ENCODE assay signal across 26 cellular contexts in the genomic region with DNA sequence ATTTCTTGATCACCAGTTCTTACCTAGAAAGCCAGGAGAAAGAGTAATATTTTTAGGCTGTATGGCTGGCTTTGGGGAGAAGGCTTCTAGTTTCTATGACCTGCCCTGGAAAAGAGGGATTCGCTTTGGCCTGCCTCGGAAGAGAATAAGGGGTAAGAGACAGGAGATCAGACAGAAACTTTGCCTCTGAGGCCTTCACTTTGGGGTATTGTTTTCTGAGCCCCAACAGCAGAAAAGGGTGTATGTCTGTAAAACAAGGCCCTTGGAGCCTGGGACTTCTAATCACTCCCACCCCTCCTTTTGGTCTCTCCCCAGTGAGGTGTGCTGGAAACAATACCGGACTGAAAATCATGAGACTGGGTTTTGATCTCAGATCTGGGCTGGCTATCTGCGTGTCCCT. TPM values are rescaled to one million over a fixed set of nuclear protein-coding genes. Genes with fewer than 3 reads are reported as not detected.
DNase-seq lines count a peak whose midpoint lies in the region; ATAC-seq and TF ChIP-seq lines count a peak whose summit lies in the region.
"Had no signal": no experiment of that assay in that cellular context is flagged by ENCODE, and none has a peak within 500 bp of the region (broad histone marks: within the 10 kb centered on the region; RNA-seq: fewer than 3 reads in every experiment).

No MANE protein-coding gene starts in this region.

- no peak overlapping the region for H2BK15ac ChIP-seq in H9 (ENCODE audit: low read depth, low read length)

- no peak overlapping the region for H2BK5ac ChIP-seq in H9 (ENCODE audit: insufficient read length, low read length)

- no peak overlapping the region for H3K56ac ChIP-seq in H9 (ENCODE audit: insufficient read length, low read depth, low read length)

- no peaks in the 10 kb centered on the region for H3K79me1 ChIP-seq in H9 (ENCODE audit: insufficient read depth, low read depth, low read length, poor library complexity, severe bottlenecking)

- TF ChIP-seq POLR2A in right lobe of liver (IDR thresholded peaks at IDR 0.05), result no peak

- H4K91ac ChIP-seq in H9 (ENCODE audit: insufficient read length, low read depth, low read length), result no peak overlapping the region

- H3K4me2 ChIP-seq in H9 (ENCODE audit: insufficient read depth, insufficient read length, low read length), result no peak overlapping the region

- H3K4me1 ChIP-seq in H9 (ENCODE audit: insufficient read depth, low read length) (peaks cover 13% of the 10 kb centered on the region; the same call in 1 of the 2 replicates), right lobe of liver (peaks cover 0 to 77% (median 37%) of the 10 kb centered on the region in 4 donors)

- no peaks in the 10 kb centered on the region; a peak in 2 of 7 replicates for H3K36me3 Mint-ChIP-seq in H9 (ENCODE audit: insufficient read depth in 1 of 3, low read depth in 3 of 3)
- no peaks in the 10 kb centered on the region for H3K36me3 Mint-ChIP-seq in stimulated activated memory B cell treated with anti-CD40 and anti-IgM and Interleukin-4, amounts not matched to agents 10 μg/mL and 1 μg/mL and 100 μg/mL, for 72 hours

- peaks cover 8% of the 10 kb centered on the region for H3K23me2 ChIP-seq in H9 (ENCODE audit: insufficient read length, low read depth, low read length, poor library complexity, severe bottlenecking)

- H3K4me3 ChIP-seq in right lobe of liver, result no peak overlapping the region
- H3K4me3 ChIP-seq: upper lobe of right lung had no signal

- H3K4me3 Mint-ChIP-seq in H9, result no peak overlapping the region
- no peak overlapping the region for H3K4me3 Mint-ChIP-seq in stimulated activated memory B cell treated with anti-CD40 and anti-IgM and Interleukin-4, amounts not matched to agents 10 μg/mL and 1 μg/mL and 100 μg/mL, for 72 hours
- H3K4me3 Mint-ChIP-seq: activated CD4-positive, alpha-beta T cell treated with anti-CD3 and anti-CD28 coated beads, Interleukin-2, amount 10 ng/mL, durations not matched to agents 24 days and 14 days; HFFc6; T-helper 2 cell treated with Interferon-gamma antibody and Interleukin-4, amounts not matched to agents 5 μg/mL and 100 μg/mL, for 36 hours had no signal

- H3K79me2 ChIP-seq in H9 (ENCODE audit: insufficient read depth, low read length), result no peaks in the 10 kb centered on the region; the same call in 1 of the 2 replicates

- H3K27ac ChIP-seq in H9 (ENCODE audit: insufficient read length, low read depth, low read length) (no peak overlapping the region), cingulate gyrus (ENCODE audit: low read depth, low read length) (peak overlapping the region; percentile 99), right lobe of liver (peak overlapping the region in 2 of 3 donors; percentile 29 to 69)
- H3K27ac ChIP-seq: upper lobe of right lung had no signal

- H3K27me3 ChIP-seq in H9 (ENCODE audit: insufficient read depth, low read length) (no peaks in the 10 kb centered on the region), right lobe of liver (no peaks in the 10 kb centered on the region)
- H3K27me3 ChIP-seq: upper lobe of right lung had no signal

- no CpG with 5 or more reads among the region's 4 CpGs for WGBS in H9 (ENCODE audit: extremely low coverage, insufficient read length, low lambda C conversion rate)
- WGBS in right lobe of liver (ENCODE audit: insufficient coverage, low coverage, low lambda C conversion rate, missing lambda C conversion rate), result 89% methylated on average over 3 of the region's 4 CpGs

- H3K36me3 ChIP-seq in right lobe of liver, result no peaks in the 10 kb centered on the region
- H3K36me3 ChIP-seq: upper lobe of right lung had no signal

- H2BK20ac ChIP-seq in H9 (ENCODE audit: low read depth, low read length, poor library complexity, severe bottlenecking), result no peak overlapping the region

- no peak overlapping the region for H2BK12ac ChIP-seq in H9 (ENCODE audit: insufficient read length, low read depth, low read length)

- intact Hi-C loops in right lobe of liver (cut with DNase I), result no loop called here

- peaks cover 73 to 75% of the 10 kb centered on the region in 2 experiments for H3K4me1 Mint-ChIP-seq in H9
- H3K4me1 Mint-ChIP-seq in stimulated activated memory B cell treated with anti-CD40 and anti-IgM and Interleukin-4, amounts not matched to agents 10 μg/mL and 1 μg/mL and 100 μg/mL, for 72 hours, result peaks cover 66% of the 10 kb centered on the region

- no peak overlapping the region for H3K4ac ChIP-seq in H9 (ENCODE audit: low read depth, low read length)

- H4K5ac ChIP-seq in H9 (ENCODE audit: insufficient read length, low read depth, low read length), result no peak overlapping the region

- no peaks in the 10 kb centered on the region for H4K20me1 ChIP-seq in H9 (ENCODE audit: control insufficient read depth, insufficient read depth, insufficient read length)

- no peaks in the 10 kb centered on the region for H3K27me3 Mint-ChIP-seq in H9 (ENCODE audit: low read depth)
- H3K27me3 Mint-ChIP-seq in stimulated activated memory B cell treated with anti-CD40 and anti-IgM and Interleukin-4, amounts not matched to agents 10 μg/mL and 1 μg/mL and 100 μg/mL, for 72 hours, result no peaks in the 10 kb centered on the region

- H3K18ac ChIP-seq in H9 (ENCODE audit: insufficient read length, low read depth, low read length), result no peak overlapping the region

- no peak overlapping the region for H3K9ac ChIP-seq in H9 (ENCODE audit: extremely low read depth, insufficient read length, low read length)

- H3K23ac ChIP-seq in H9 (ENCODE audit: insufficient read length, low read depth, low read length), result no peak overlapping the region

- H4K8ac ChIP-seq in H9 (replicated peaks; ENCODE audit: insufficient read length, low read depth, low read length), result no peak overlapping the region

- no peaks in the 10 kb centered on the region; a peak in 1 of 5 replicates for H3K9me3 Mint-ChIP-seq in H9
- no peaks in the 10 kb centered on the region for H3K9me3 Mint-ChIP-seq in stimulated activated memory B cell treated with anti-CD40 and anti-IgM and Interleukin-4, amounts not matched to agents 10 μg/mL and 1 μg/mL and 100 μg/mL, for 72 hours
- H3K9me3 Mint-ChIP-seq: activated CD4-positive, alpha-beta T cell treated with anti-CD3 and anti-CD28 coated beads, Interleukin-2, amount 10 ng/mL, durations not matched to agents 24 days and 14 days; HFFc6; T-helper 2 cell treated with Interferon-gamma antibody and Interleukin-4, amounts not matched to agents 5 μg/mL and 100 μg/mL, for 36 hours had no signal

- H3K9me3 ChIP-seq in H9 (ENCODE audit: control insufficient read depth, low read depth, low read length) (no peaks in the 10 kb centered on the region), right lobe of liver (no peaks in the 10 kb centered on the region)
- H3K9me3 ChIP-seq: upper lobe of right lung had no signal

- DNase-seq in H9 (no peak), right lobe of liver (no peak), CD1c-positive myeloid dendritic cell (ENCODE audit: extremely low spot score) (no peak), HuH-7.5 (ENCODE audit: low spot score) (no peak)
- DNase-seq: activated CD4-positive, alpha-beta T cell treated with anti-CD3 and anti-CD28 coated beads, Interleukin-2, amount 10 ng/mL, durations not matched to agents 24 days and 14 days; activated naive CD4-positive, alpha-beta T cell; activated T-cell treated with anti-CD3 and anti-CD28 coated beads, Interleukin-2, amount 50 U/mL, for 48 hours; cerebellar nuclear complex; GDM1; head of caudate nucleus; HFFc6; kidney glomerular epithelial cell; NCI-H1092 treated with DMSO at 0.1 percent for 48 hours; NCI-H187; NCI-H524; NK-92 treated with Interleukin-12 subunit alpha and Interleukin-12 subunit beta, amount 100 ng/mL, for 24 hours; nucleus accumbens; SHP77; stimulated activated CD4-positive, alpha-beta T cell treated with anti-CD3 and anti-CD28 coated beads, Interleukin-1b, Interleukin-23, amount 100 ng/mL, for 48 hours; stimulated activated CD8-positive, alpha-beta memory T cell treated with anti-CD3 and anti-CD28 coated beads, Interleukin-4, amount 100 ng/mL, for 48 hours; upper lobe of right lung had no signal

- no peak overlapping the region for H2BK120ac ChIP-seq in H9 (ENCODE audit: low read depth, low read length, poor library complexity, severe bottlenecking)

- no peak overlapping the region for H3T11ph ChIP-seq in H9 (ENCODE audit: low read length)

- no peak overlapping the region for H3K14ac ChIP-seq in H9 (ENCODE audit: insufficient read depth, low read length)

- ATAC-seq in right lobe of liver (no peak), GM21723 (IDR thresholded peaks at IDR 0.05; ENCODE audit: unreplicated experiment) (no peak), GM19023 (IDR thresholded peaks at IDR 0.05; ENCODE audit: unreplicated experiment) (no peak)
- ATAC-seq in stimulated activated memory B cell treated with anti-CD40 and anti-IgM and Interleukin-4, amounts not matched to agents 10 μg/mL and 1 μg/mL and 100 μg/mL, for 72 hours, result no peak
- ATAC-seq: upper lobe of right lung had no signal

- no peak overlapping the region for H2AFZ ChIP-seq in H9 (ENCODE audit: low read length)

- peak overlapping the region; percentile 59 to 78 (median 69); a peak in 5 of 7 replicates for H3K27ac Mint-ChIP-seq in H9
- peak overlapping the region; percentile 12 for H3K27ac Mint-ChIP-seq in stimulated activated memory B cell treated with anti-CD40 and anti-IgM and Interleukin-4, amounts not matched to agents 10 μg/mL and 1 μg/mL and 100 μg/mL, for 72 hours
- H3K27ac Mint-ChIP-seq: activated CD4-positive, alpha-beta T cell treated with anti-CD3 and anti-CD28 coated beads, Interleukin-2, amount 10 ng/mL, durations not matched to agents 24 days and 14 days; HFFc6; T-helper 2 cell treated with Interferon-gamma antibody and Interleukin-4, amounts not matched to agents 5 μg/mL and 100 μg/mL, for 36 hours had no signal

- TF ChIP-seq CTCF in H9 (conservative IDR thresholded peaks at IDR 0.05) (no peak), right lobe of liver (IDR thresholded peaks at IDR 0.05) (no peak)

- no peak overlapping the region for H2AK5ac ChIP-seq in H9 (ENCODE audit: insufficient read length, low read length)

RNA-seq across cellular contexts. Expression of a gene that starts 5.1 kb away (rescaled TPM):
- 16.7 TPM in 2 replicates for total RNA-seq in H9 (2021)
- total RNA-seq in right lobe of liver, result 10 to 100 TPM in 2 of 6 experiments, 1 to 10 TPM in 4; 6.9 to 27.0 (median 7.9) TPM

RNA-seq across cellular contexts. Expression of a gene that starts 43.4 kb away (rescaled TPM):
- 28.7 and 31.2 TPM in 2 replicates for total RNA-seq in H9 (2021)
- total RNA-seq in right lobe of liver, result 10 to 100 TPM; 15.1 to 39.2 (median 26.9) TPM
